Comparison of ENCODE assay signal across 1 cellular context in the genomic region with DNA sequence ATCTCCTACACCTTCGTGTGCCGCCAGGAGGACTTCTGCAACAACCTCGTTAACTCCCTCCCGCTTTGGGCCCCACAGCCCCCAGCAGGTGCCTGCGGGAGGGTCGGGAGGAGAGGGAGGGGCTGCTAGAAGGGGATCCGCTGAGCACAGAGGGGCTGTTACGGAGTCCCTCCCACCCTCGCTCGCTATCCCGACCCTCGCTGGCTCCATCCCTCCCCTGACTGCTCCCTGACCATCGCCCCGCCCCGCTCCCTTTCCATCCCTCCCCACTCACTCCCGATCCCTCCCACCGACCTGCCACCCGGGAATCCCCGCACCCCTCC.
TF ChIP-seq lines count a peak whose summit lies in the region.

No MANE protein-coding gene starts in this region.

TF ChIP-seq in SK-N-SH treated with all-trans-retinoic acid at 6 μM for 48 hours, 23 proteins besides CTCF, POLR2A, EP300 and RAD21 (continued from another document):
- TF ChIP-seq, protein P1, sequence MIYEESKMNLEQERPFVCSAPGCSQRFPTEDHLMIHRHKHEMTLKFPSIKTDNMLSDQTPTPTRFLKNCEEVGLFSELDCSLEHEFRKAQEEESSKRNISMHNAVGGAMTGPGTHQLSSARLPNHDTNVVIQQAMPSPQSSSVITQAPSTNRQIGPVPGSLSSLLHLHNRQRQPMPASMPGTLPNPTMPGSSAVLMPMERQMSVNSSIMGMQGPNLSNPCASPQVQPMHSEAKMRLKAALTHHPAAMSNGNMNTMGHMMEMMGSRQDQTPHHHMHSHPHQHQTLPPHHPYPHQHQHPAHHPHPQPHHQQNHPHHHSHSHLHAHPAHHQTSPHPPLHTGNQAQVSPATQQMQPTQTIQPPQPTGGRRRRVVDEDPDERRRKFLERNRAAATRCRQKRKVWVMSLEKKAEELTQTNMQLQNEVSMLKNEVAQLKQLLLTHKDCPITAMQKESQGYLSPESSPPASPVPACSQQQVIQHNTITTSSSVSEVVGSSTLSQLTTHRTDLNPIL (CRISPR knock-in tag; IDR thresholded peaks at IDR 0.05; ENCODE audit: low read depth): no peak
- no peak for TF ChIP-seq GLIS3 (CRISPR knock-in tag; IDR thresholded peaks at IDR 0.05)
